ENCODE assay signal across 32 cellular contexts in the genomic region with DNA sequence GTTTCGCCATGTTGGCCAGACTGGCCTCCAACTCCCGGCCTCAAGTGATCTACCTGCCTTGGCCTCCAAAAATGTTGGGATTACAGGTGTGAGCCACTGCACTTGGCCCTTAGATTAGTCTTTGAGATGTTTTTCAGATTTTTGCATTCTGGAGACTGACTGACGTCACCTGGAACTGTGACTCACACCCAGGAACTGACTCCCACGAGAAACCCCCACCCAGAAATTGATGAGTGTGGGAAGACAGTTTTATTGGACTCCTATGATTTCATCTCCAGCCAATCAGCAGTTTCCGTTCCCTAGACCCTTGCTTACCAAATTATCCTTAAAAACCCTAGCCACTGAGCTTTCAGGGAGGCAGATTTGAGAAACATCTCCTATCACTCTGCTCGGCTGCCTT.
"Had no signal": no experiment of that assay in that cellular context is flagged by ENCODE, and none has a peak within 500 bp of the region (broad histone marks: within the 10 kb centered on the region; RNA-seq: fewer than 3 reads in every experiment).

No MANE protein-coding gene starts in this region.

- FAIRE-seq: astrocyte, bronchial epithelial cell, colon had no signal

- H3K4me3 Mint-ChIP-seq: activated B cell treated with CpG ODN at 0.5 μM for 24 hours; activated CD4-positive, alpha-beta memory T cell treated with anti-CD3 and anti-CD28 coated beads, Interleukin-2, amount 10 ng/mL, durations not matched to agents 7 days and 5 days; activated CD4-positive, alpha-beta T cell treated with anti-CD3 and anti-CD28 coated beads, Interleukin-2, amount 10 ng/mL, durations not matched to agents 24 days and 14 days; activated naive CD8-positive, alpha-beta T cell; activated T-cell treated with anti-CD3 and anti-CD28 coated beads, Interleukin-2, amount 50 U/mL, for 24 hours; activated T-helper 17 cell treated with anti-CD3 and anti-CD28 coated beads, Interleukin-2, amount 50 U/mL, for 72 hours; effector memory CD8-positive, alpha-beta T cell; T-helper 17 cell; T-helper 2 cell treated with Interferon-gamma antibody and Interleukin-4, amounts not matched to agents 5 μg/mL and 100 μg/mL, for 36 hours had no signal

- DNase-seq: activated B cell treated with CpG ODN at 0.5 μM for 24 hours; activated CD4-positive, alpha-beta memory T cell treated with anti-CD3 and anti-CD28 coated beads, Interleukin-2, amount 10 ng/mL, durations not matched to agents 7 days and 5 days; activated CD4-positive, alpha-beta T cell treated with anti-CD3 and anti-CD28 coated beads, Interleukin-2, amount 10 ng/mL, durations not matched to agents 24 days and 14 days; activated CD4-positive, alpha-beta T cell treated with anti-CD3 and anti-CD28 coated beads, Interleukin-2, amount 50 U/mL, for 4 hours; activated CD8-positive, alpha-beta memory T cell treated with anti-CD3 and anti-CD28 coated beads, Interleukin-2, amount 50 U/mL, for 48 hours; activated effector memory CD4-positive, alpha-beta T cell treated with Interleukin-2 at 50 U/mL for 16 hours; activated gamma-delta T cell treated with Interleukin-2 at 50 U/mL for 16 hours; activated naive CD4-positive, alpha-beta T cell treated with anti-CD3 and anti-CD28 coated beads, Interleukin-2, amount 50 U/mL, for 16 hours; activated naive CD4-positive, alpha-beta T cell treated with Interleukin-2 at 50 U/mL for 16 hours; activated T-cell treated with anti-CD3 and anti-CD28 coated beads for 4 hours; activated T-cell treated with anti-CD3 and anti-CD28 coated beads, Interleukin-2, amount 50 U/mL, for 24 hours; amniotic stem cell; brain microvascular endothelial cell; cortex of kidney; dermis blood vessel endothelial cell; effector CD4-positive, alpha-beta T cell; effector memory CD8-positive, alpha-beta T cell; erythroblast; foreskin melanocyte; T-helper 1 cell; T-helper 17 cell; T1000; WERI-Rb-1 had no signal

- ATAC-seq: activated CD4-positive, CD25-positive, alpha-beta regulatory T cell treated with anti-CD3 and anti-CD28 coated beads, Interleukin-2, amount 50 U/mL, for 24 hours; activated T-helper 17 cell treated with anti-CD3 and anti-CD28 coated beads, Interleukin-2, amount 50 U/mL, for 72 hours; effector memory CD8-positive, alpha-beta T cell; gastroesophageal sphincter; T-helper 17 cell had no signal

- H3K4me1 ChIP-seq: gastroesophageal sphincter had no signal

- H3K27ac ChIP-seq: brain microvascular endothelial cell, esophagus muscularis mucosa, gastroesophageal sphincter, WERI-Rb-1 had no signal

- H3K36me3 ChIP-seq: brain microvascular endothelial cell, esophagus muscularis mucosa, gastroesophageal sphincter, WERI-Rb-1 had no signal

- H3K27me3 ChIP-seq: brain microvascular endothelial cell, esophagus muscularis mucosa, gastroesophageal sphincter had no signal

- H3K4me1 Mint-ChIP-seq: activated B cell treated with CpG ODN at 0.5 μM for 24 hours; activated CD4-positive, alpha-beta memory T cell treated with anti-CD3 and anti-CD28 coated beads, Interleukin-2, amount 10 ng/mL, durations not matched to agents 7 days and 5 days; activated CD4-positive, alpha-beta T cell treated with anti-CD3 and anti-CD28 coated beads, Interleukin-2, amount 10 ng/mL, durations not matched to agents 24 days and 14 days; activated T-helper 17 cell treated with anti-CD3 and anti-CD28 coated beads, Interleukin-2, amount 50 U/mL, for 72 hours; T-helper 17 cell had no signal

- H3K4me3 ChIP-seq: esophagus muscularis mucosa, gastroesophageal sphincter had no signal

- H3K27ac Mint-ChIP-seq: activated B cell treated with CpG ODN at 0.5 μM for 24 hours; activated CD4-positive, alpha-beta memory T cell treated with anti-CD3 and anti-CD28 coated beads, Interleukin-2, amount 10 ng/mL, durations not matched to agents 7 days and 5 days; activated CD4-positive, alpha-beta T cell treated with anti-CD3 and anti-CD28 coated beads, Interleukin-2, amount 10 ng/mL, durations not matched to agents 24 days and 14 days; activated naive CD8-positive, alpha-beta T cell; activated T-cell treated with anti-CD3 and anti-CD28 coated beads, Interleukin-2, amount 50 U/mL, for 24 hours; activated T-helper 17 cell treated with anti-CD3 and anti-CD28 coated beads, Interleukin-2, amount 50 U/mL, for 72 hours; effector memory CD8-positive, alpha-beta T cell; T-helper 17 cell; T-helper 2 cell treated with Interferon-gamma antibody and Interleukin-4, amounts not matched to agents 5 μg/mL and 100 μg/mL, for 36 hours had no signal

- H3K27me3 Mint-ChIP-seq: activated B cell treated with CpG ODN at 0.5 μM for 24 hours; activated CD4-positive, alpha-beta memory T cell treated with anti-CD3 and anti-CD28 coated beads, Interleukin-2, amount 10 ng/mL, durations not matched to agents 7 days and 5 days; activated CD4-positive, alpha-beta T cell treated with anti-CD3 and anti-CD28 coated beads, Interleukin-2, amount 10 ng/mL, durations not matched to agents 24 days and 14 days; activated naive CD8-positive, alpha-beta T cell; activated T-cell treated with anti-CD3 and anti-CD28 coated beads, Interleukin-2, amount 50 U/mL, for 24 hours; activated T-helper 17 cell treated with anti-CD3 and anti-CD28 coated beads, Interleukin-2, amount 50 U/mL, for 72 hours; effector memory CD8-positive, alpha-beta T cell; T-helper 17 cell had no signal

- H3K36me3 Mint-ChIP-seq: activated naive CD8-positive, alpha-beta T cell had no signal
